Comparison of ENCODE assay signal across 1 cellular context in genomic region chr19:16542045-16542893, GRCh38.
A peak's percentile ranks its signal among the peaks of the same experiment; 100 is the strongest.
TF ChIP-seq lines count a peak whose summit lies in the region.

CHERP (minus strand) TSS chr19:16542437; CDS start chr19:16542378, 59 bp downstream.

TF ChIP-seq in H1, 55 proteins besides CTCF, POLR2A, EP300 and RAD21 (continued from another document):
- TF ChIP-seq CHD2 (IDR thresholded peaks at IDR 0.05; ENCODE audit: low read length): peak; percentile 80
- 0 out of 4 replicates have a peak, but pooled peaks of 1 of the 2 experiments have one; percentile 19 for TF ChIP-seq HDAC2 (IDR thresholded peaks at IDR 0.05; ENCODE audit: borderline replicate concordance in 1 of 2, low read depth in 2 of 2, low read length in 2 of 2)
- no peak for TF ChIP-seq ATF2 (IDR thresholded peaks at IDR 0.05; ENCODE audit: low read length)
- no peak for TF ChIP-seq CTBP2 (IDR thresholded peaks at IDR 0.05; ENCODE audit: borderline replicate concordance, insufficient read depth, insufficient read length, low read length)
- peak; percentile 93 for TF ChIP-seq E2F6 (IDR thresholded peaks at IDR 0.05)
- no peak for TF ChIP-seq SUZ12 (IDR thresholded peaks at IDR 0.05; ENCODE audit: low read length)
- TF ChIP-seq CREB1 (IDR thresholded peaks at IDR 0.05): 0 out of 2 replicates have a peak, but pooled peaks have one; percentile 15
- TF ChIP-seq KDM5A (IDR thresholded peaks at IDR 0.05; ENCODE audit: low read length): peak; percentile 35; the same call in 1 of the 2 replicates
- peak; percentile 89 for TF ChIP-seq GABPA (IDR thresholded peaks at IDR 0.05; ENCODE audit: borderline replicate concordance, insufficient read depth, low read length)
- TF ChIP-seq KDM4A (IDR thresholded peaks at IDR 0.05; ENCODE audit: low read depth, low read length, severe bottlenecking): peak; percentile 50
- no peak for TF ChIP-seq CBX8 (IDR thresholded peaks at IDR 0.05; ENCODE audit: borderline replicate concordance, low read depth, low read length)
- no peak for TF ChIP-seq RFX5 (IDR thresholded peaks at IDR 0.05; ENCODE audit: borderline replicate concordance, low read depth, low read length)
- no peak for TF ChIP-seq CHD1 (IDR thresholded peaks at IDR 0.05; ENCODE audit: low read depth, low read length)
- peak; percentile 84 for TF ChIP-seq TAF1 (IDR thresholded peaks at IDR 0.05; ENCODE audit: low read depth, low read length)
- TF ChIP-seq TBP (IDR thresholded peaks at IDR 0.05; ENCODE audit: low read depth, low read length): peak; percentile 41; the same call in 1 of the 2 replicates
- TF ChIP-seq MAX (IDR thresholded peaks at IDR 0.05): peak; percentile 63
- TF ChIP-seq RBBP5 (IDR thresholded peaks at IDR 0.05; ENCODE audit: borderline replicate concordance, low read depth, low read length): peak; percentile 64; the same call in 1 of the 2 replicates
- TF ChIP-seq PHF8 (conservative IDR thresholded peaks at IDR 0.05; ENCODE audit: low read depth, low read length): peak; percentile 95
- TF ChIP-seq BACH1 (IDR thresholded peaks at IDR 0.05; ENCODE audit: low read length): peak; percentile 65
- peak; percentile 79 for TF ChIP-seq ATF3 (IDR thresholded peaks at IDR 0.05; ENCODE audit: insufficient read depth, low read depth, low read length)
- peak; percentile 50 for TF ChIP-seq ASH2L (IDR thresholded peaks at IDR 0.05; ENCODE audit: low read length)
- TF ChIP-seq NRF1 (IDR thresholded peaks at IDR 0.05; ENCODE audit: low read depth, low read length): peak; percentile 39
